Comparison of ENCODE assay signal across 8 cellular contexts in the genomic region with DNA sequence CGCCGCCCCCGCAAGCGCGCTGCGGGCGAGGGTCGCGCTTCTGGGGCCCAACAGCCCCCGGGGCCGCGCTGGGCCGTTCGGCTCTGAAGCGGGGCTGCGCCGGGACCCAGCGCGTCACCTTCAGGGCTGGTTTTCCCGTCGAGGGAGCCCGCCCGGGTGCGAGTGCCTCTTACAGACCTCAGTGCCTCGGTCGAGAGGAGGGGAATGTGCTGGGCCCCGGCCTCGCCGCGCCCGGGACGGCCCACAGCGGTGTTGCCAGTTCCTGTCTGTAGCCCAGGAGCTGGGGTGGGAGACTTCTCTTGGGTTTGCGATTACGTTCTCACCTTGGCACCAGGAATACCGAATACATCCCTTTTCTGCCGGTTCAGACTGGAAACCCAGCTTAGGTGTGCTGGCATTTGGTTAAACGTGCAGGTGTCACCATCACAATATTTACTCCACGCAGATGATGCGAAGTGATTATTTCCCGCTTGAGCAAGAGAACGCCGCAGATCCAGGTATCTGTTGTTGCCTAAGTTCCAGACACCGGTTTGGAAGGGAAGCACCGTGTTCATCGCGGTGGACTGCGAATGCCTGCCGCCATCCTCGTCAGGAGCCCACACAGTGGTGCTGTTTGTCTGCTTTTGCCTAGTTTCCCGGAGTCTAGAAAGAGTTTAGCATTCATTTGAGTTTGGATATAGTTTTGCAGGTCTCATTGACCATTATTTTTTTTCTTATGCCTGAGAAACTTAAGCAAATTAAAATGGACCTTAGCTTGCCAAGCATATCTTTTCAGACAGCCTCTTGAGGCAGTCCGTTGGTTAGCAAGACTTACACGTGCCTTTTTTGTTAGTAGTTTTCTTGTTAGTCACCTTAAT. TPM values are rescaled to one million over a fixed set of nuclear protein-coding genes. Genes with fewer than 3 reads are reported as not detected.
DNase-seq lines count a peak whose midpoint lies in the region; TF ChIP-seq lines count a peak whose summit lies in the region.

No MANE protein-coding gene starts in this region.

- WGBS in esophagus muscularis mucosa, result 3% methylated on average over 18 of the region's 53 CpGs
- WGBS in thymus, result 6% methylated on average over 53 of the region's 53 CpGs

- H3K27me3 ChIP-seq in esophagus muscularis mucosa (no peaks in the 10 kb centered on the region), muscle layer of colon (ENCODE audit: control insufficient read depth in 1 of 2, insufficient read depth in 2 of 2, low read length in 2 of 2) (no peaks in the 10 kb centered on the region), thymus (ENCODE audit: control insufficient read depth, insufficient read depth) (no peaks in the 10 kb centered on the region)

- TF ChIP-seq EP300 in esophagus muscularis mucosa (IDR thresholded peaks at IDR 0.05), result no peak

- peak in 2 of 3 experiments; percentile 35 to 43 for TF ChIP-seq CTCF in esophagus muscularis mucosa (IDR thresholded peaks at IDR 0.05)

- intact Hi-C loops in esophagus muscularis mucosa (cut with DNase I), result loop anchor here (2.0 kb wide), 1 partner anchor 100 kb away; the partner anchor contains the start of gene ZCCHC14

- TF ChIP-seq POLR2A in esophagus muscularis mucosa (IDR thresholded peaks at IDR 0.05; ENCODE audit: low read depth), result no peak

- peak; percentile 33 for DNase-seq in NCI-H82 (lab: John Stamatoyannopoulos, UW)
- no peak for DNase-seq in NCI-H82 treated with DMSO at 0.1 percent for 48 hours (lab: John Stamatoyannopoulos, UW; ENCODE audit: unreplicated experiment)
- DNase-seq in M059J (ENCODE audit: low read depth), result peak; percentile 56
- DNase-seq in activated CD8-positive, alpha-beta memory T cell treated with anti-CD3 and anti-CD28 coated beads, Interleukin-2, amount 50 U/mL, for 48 hours, result peak; percentile 78
- no peak for DNase-seq in esophagus muscularis mucosa (ENCODE audit: extremely low spot score)
- DNase-seq in NCI-H446 treated with DMSO at 0.1 percent for 48 hours (lab: John Stamatoyannopoulos, UW), result no peak

- no peaks in the 10 kb centered on the region for H3K9me3 ChIP-seq in esophagus muscularis mucosa
- H3K9me3 ChIP-seq in muscle layer of colon (ENCODE audit: low read length), result no peaks in the 10 kb centered on the region
- no peaks in the 10 kb centered on the region for H3K9me3 ChIP-seq in thymus (ENCODE audit: control insufficient read depth)

- no peaks in the 10 kb centered on the region for H3K36me3 ChIP-seq in esophagus muscularis mucosa
- no peaks in the 10 kb centered on the region for H3K36me3 ChIP-seq in muscle layer of colon (ENCODE audit: insufficient read depth, low read length)
- no peaks in the 10 kb centered on the region for H3K36me3 ChIP-seq in thymus (ENCODE audit: control insufficient read depth, insufficient read depth)

- H3K4me3 ChIP-seq in esophagus muscularis mucosa, result peak overlapping the region; percentile 77 to 92 (median 82)
- H3K4me3 ChIP-seq in muscle layer of colon (ENCODE audit: low read depth in 1 of 2, low read length in 2 of 2), result peak overlapping the region; percentile 67 to 73
- peak overlapping the region; percentile 93 for H3K4me3 ChIP-seq in thymus (ENCODE audit: low read length)

- peak overlapping the region; percentile 71 for H3K9ac ChIP-seq in muscle layer of colon (ENCODE audit: low read length)

- H3K27ac ChIP-seq in esophagus muscularis mucosa (replicated peaks in 1 of 4), result peak overlapping the region; percentile 97 to 100 (median 99)
- peak overlapping the region; percentile 59 for H3K27ac ChIP-seq in muscle layer of colon (ENCODE audit: low read depth, low read length)
- peak overlapping the region; percentile 92 for H3K27ac ChIP-seq in thymus (ENCODE audit: low read depth)

- H3K4me1 ChIP-seq in esophagus muscularis mucosa (peaks cover 39 to 57% (median 50%) of the 10 kb centered on the region in 4 donors), muscle layer of colon (ENCODE audit: insufficient read depth, low read length) (peaks cover 29% of the 10 kb centered on the region), thymus (ENCODE audit: control insufficient read depth, insufficient read depth, low read length) (peaks cover 20% of the 10 kb centered on the region)

RNA-seq across cellular contexts. Expression of gene MAP1LC3B, which starts 0.9 kb away (rescaled TPM):
- total RNA-seq in M059J (2014; rRNA removed; shearing (Covaris generic)), result 26.0 and 54.2 TPM in 2 replicates
- 10 to 100 TPM; 49.4 to 70.6 (median 57.9) TPM for total RNA-seq in esophagus muscularis mucosa
- polyA plus RNA-seq in thymus, result 102 TPM

RNA-seq across cellular contexts. Expression of gene FBXO31, which starts 9.5 kb away (rescaled TPM):
- total RNA-seq in M059J (2014; rRNA removed; shearing (Covaris generic)), result 9.7 and 14.4 TPM in 2 replicates
- total RNA-seq in esophagus muscularis mucosa, result 100 to 1,000 TPM in 2 of 4 donors, 10 to 100 TPM in 2; 68.8 to 173 (median 102) TPM
- 27.1 TPM for polyA plus RNA-seq in thymus

Comparison
In these comparisons a context has a peak if more than half of its experiments do, and no peak if none do; other contexts are left out.
1. DNase-seq: peak in NCI-H82 (single experiment), M059J (single experiment) and activated CD8-positive, alpha-beta memory T cell treated with anti-CD3 and anti-CD28 coated beads, Interleukin-2, amount 50 U/mL, for 48 hours (single experiment); none in NCI-H82 treated with DMSO at 0.1 percent for 48 hours (single experiment), esophagus muscularis mucosa (single experiment) and NCI-H446 treated with DMSO at 0.1 percent for 48 hours (single experiment).
2. Peak in every context shown above with its lines, with median percentiles within 50 percentile points of each other: H3K27ac ChIP-seq and H3K4me3 ChIP-seq.